ENCODE assay signal across 7 cellular contexts in the genomic region with DNA sequence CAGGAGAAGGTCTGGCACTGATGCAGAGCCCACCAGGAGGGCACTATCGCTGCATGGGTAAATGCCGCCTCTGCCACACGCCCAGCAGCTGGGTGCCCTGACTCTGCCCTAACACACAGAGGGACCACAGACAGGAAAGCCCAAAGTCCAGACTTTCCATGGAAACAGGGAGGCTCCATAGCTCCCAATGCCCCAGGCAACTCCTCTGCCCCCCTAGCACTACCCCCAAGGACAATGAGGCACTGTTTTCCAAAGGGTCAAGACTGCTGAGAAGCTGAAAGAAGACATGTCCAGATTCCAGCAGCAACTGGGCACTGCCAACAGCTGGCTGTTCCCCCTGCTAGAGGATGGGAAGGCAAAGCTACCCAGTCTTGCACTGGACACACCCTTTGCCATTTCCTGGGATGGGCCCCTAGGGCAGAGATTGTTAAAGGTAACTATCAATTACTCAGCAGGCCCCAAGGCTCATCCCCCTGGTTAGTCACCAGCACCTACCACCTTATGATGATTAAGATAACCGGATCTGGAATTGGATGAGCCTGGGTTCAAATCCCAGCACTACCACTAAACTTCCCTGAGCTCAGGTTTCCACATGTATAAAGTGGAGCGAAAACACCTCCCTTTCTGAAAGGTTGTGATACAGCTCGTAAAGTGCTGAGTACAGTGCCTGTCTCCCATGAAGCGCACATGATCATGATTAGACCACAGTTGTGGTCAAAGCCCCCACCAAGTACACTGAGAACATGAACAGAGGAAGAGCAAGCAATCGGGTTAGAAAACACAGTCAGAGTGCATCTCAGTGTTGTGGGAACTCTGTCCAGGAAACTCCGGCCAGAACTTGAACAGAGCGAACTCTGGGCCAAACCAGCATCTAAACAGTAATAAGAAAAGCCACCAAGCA. TPM values are rescaled to one million over a fixed set of nuclear protein-coding genes. Genes with fewer than 3 reads are reported as not detected.
DNase-seq lines count a peak whose midpoint lies in the region; ATAC-seq, FAIRE-seq and TF ChIP-seq lines count a peak whose summit lies in the region.
"Had no signal": no experiment of that assay in that cellular context is flagged by ENCODE, and none has a peak within 500 bp of the region (broad histone marks: within the 10 kb centered on the region; RNA-seq: fewer than 3 reads in every experiment).

No MANE protein-coding gene starts in this region.

- H3K9me3 ChIP-seq in keratinocyte (ENCODE audit: control insufficient read depth, low read depth, low read length) = no peaks in the 10 kb centered on the region

- dilution Hi-C loops in keratinocyte (cut with MboI; ENCODE audit: extremely low pct_ligation_motif_present, low sequenced_read_pairs) = no loop called here

- TF ChIP-seq CTCF in AG04449 (IDR thresholded peaks at IDR 0.05; ENCODE audit: insufficient read depth, low read length, missing control alignments) (no peak), keratinocyte (optimal IDR thresholded peaks at IDR 0.05 in 1 of 3, IDR thresholded peaks at IDR 0.05 in 1 of 3, conservative IDR thresholded peaks at IDR 0.05 in 1 of 3; ENCODE audit: extremely low read depth in 1 of 3, insufficient read depth in 2 of 3, low read length in 3 of 3) (no peak), GM10248 (IDR thresholded peaks at IDR 0.05; ENCODE audit: control extremely low read depth, extremely low read depth, low read depth, missing control alignments) (no peak)

- peaks cover 80% of the 10 kb centered on the region for H3K79me2 ChIP-seq in keratinocyte (ENCODE audit: control insufficient read depth, insufficient read depth, low read length)

- peaks cover 8% of the 10 kb centered on the region for H4K20me1 ChIP-seq in keratinocyte (ENCODE audit: control insufficient read depth, extremely low read depth, insufficient read depth, low read length)

- no peak for ATAC-seq in GM18502 (IDR thresholded peaks at IDR 0.05; ENCODE audit: poor library complexity, unreplicated experiment)

- no peak overlapping the region for H2AFZ ChIP-seq in keratinocyte (ENCODE audit: control insufficient read depth, low read length)

- no peak for DNase-seq in AG04449 (ENCODE audit: low read depth, low spot score)
- peak; percentile 69 for DNase-seq in T1000 (lab: John Stamatoyannopoulos, UW)
- DNase-seq in keratinocyte (ENCODE audit: low read depth, low spot score) = peak; percentile 96
- no peak for DNase-seq in NCI-H1436 treated with DMSO at 0.1 percent for 48 hours (lab: John Stamatoyannopoulos, UW)
- DNase-seq in GM10248 (ENCODE audit: extremely low spot score) = no peak

- H3K4me3 ChIP-seq in AG04449 (ENCODE audit: low read depth, low read length) = peak overlapping the region; percentile 81
- H3K4me3 ChIP-seq in keratinocyte (ENCODE audit: control insufficient read depth in 2 of 3, extremely low read depth in 1 of 3, insufficient read depth in 2 of 3, low read depth in 1 of 3, low read length in 3 of 3) = peak overlapping the region; percentile 75 to 96 (median 94)
- H3K4me3 ChIP-seq: cardiac muscle cell had no signal

- POLR2A ChIA-PET in AG04449 (lab: Yijun Ruan, JAX) (interaction anchor here (0.6 to 8.1 kb wide), 9 partner anchors 15 to 64 kb away, joined by 3 to 134 read pairs (median 6); a partner anchor contains a TSS), GM10248 (lab: Yijun Ruan, JAX) (interaction anchor here (1.3 to 3.0 kb wide), 4 partner anchors 30 to 61 kb away, joined by 3 to 19 read pairs (median 6); a partner anchor contains a TSS)

- CTCF ChIA-PET in AG04449 (lab: Yijun Ruan, JAX) (interaction anchor here (0.7 to 26.2 kb wide), 5 partner anchors 10 to 63 kb away, joined by 3 to 1066 read pairs (median 125); a partner anchor contains a TSS), GM10248 (lab: Yijun Ruan, JAX) (interaction anchor here (0.6 to 13.4 kb wide), 6 partner anchors 11 to 40 kb away, joined by 3 to 375 read pairs (median 4); a partner anchor contains a TSS)

- peak overlapping the region; percentile 99 for H3K4me2 ChIP-seq in keratinocyte (ENCODE audit: control insufficient read depth, extremely low read depth, insufficient read depth, low read depth, low read length)

- H3K36me3 ChIP-seq in keratinocyte (ENCODE audit: control insufficient read depth in 2 of 2, extremely low read depth in 1 of 2, insufficient read depth in 2 of 2, low read length in 2 of 2) = peaks cover 16 to 47% of the 10 kb centered on the region in 2 experiments
- H3K36me3 ChIP-seq: cardiac muscle cell had no signal

- H3K9ac ChIP-seq in keratinocyte (ENCODE audit: control insufficient read depth, extremely low read depth, insufficient read depth, low read length) = peak overlapping the region; percentile 95

- peaks cover 62% of the 10 kb centered on the region for H3K4me1 ChIP-seq in keratinocyte (ENCODE audit: control insufficient read depth, extremely low read depth, insufficient read depth, low read length)

- no peaks in the 10 kb centered on the region for H3K27me3 ChIP-seq in keratinocyte (ENCODE audit: control insufficient read depth, extremely low read depth, insufficient read depth, low read length)
- H3K27me3 ChIP-seq: cardiac muscle cell had no signal

- H3K9me1 ChIP-seq in keratinocyte (ENCODE audit: control insufficient read depth, extremely low read depth, insufficient read depth, low read length) = peaks cover 12% of the 10 kb centered on the region

- FAIRE-seq in keratinocyte (lab: Jason Lieb, UNC) = peak; percentile 99

- H3K27ac ChIP-seq in keratinocyte (ENCODE audit: control insufficient read depth, insufficient read depth, low read length) = peak overlapping the region; percentile 92
- H3K27ac ChIP-seq: cardiac muscle cell had no signal

RNA-seq across cellular contexts. Expression of a gene that starts 3.3 kb away (rescaled TPM):
- polyA plus RNA-seq in keratinocyte = 98.7 to 224 TPM (median 114 TPM) in 3 replicates
- polyA plus RNA-seq in keratinocyte (2011; ENCODE audit: low read depth) = 68.4 TPM
- polyA plus RNA-seq in keratinocyte (2011; cell fraction: cytosol; rRNA removed) = 160 and 207 TPM in 2 replicates
- 382 and 553 TPM in 2 replicates for polyA plus RNA-seq in keratinocyte (2011; cell fraction: nucleus; rRNA removed)
- 102 and 393 TPM in 2 replicates for polyA plus RNA-seq in keratinocyte (2012; ENCODE audit: low replicate concordance)
- polyA minus RNA-seq in keratinocyte = 166 to 1,266 TPM (median 204 TPM) in 3 replicates
- polyA minus RNA-seq in keratinocyte (2011; cell fraction: cytosol; rRNA and poly(A)+ RNA removed) = 149 TPM
- 171 and 252 TPM in 2 replicates for polyA minus RNA-seq in keratinocyte (2011; cell fraction: nucleus; rRNA and poly(A)+ RNA removed)

RNA-seq across cellular contexts. Expression of a gene that starts 29.5 kb away (rescaled TPM):
- polyA plus RNA-seq in keratinocyte = under 0.01 TPM in 2 of 3 replicates, not detected in the other
- not detected for polyA plus RNA-seq in keratinocyte (2011; ENCODE audit: low read depth)
- not detected in 2 replicates for polyA plus RNA-seq in keratinocyte (2011; cell fraction: cytosol; rRNA removed)
- under 0.01 TPM in 2 replicates for polyA plus RNA-seq in keratinocyte (2011; cell fraction: nucleus; rRNA removed)
- polyA plus RNA-seq in keratinocyte (2012; ENCODE audit: low replicate concordance) = 71.2 TPM in 1 of 2 replicates, not detected in the other
- polyA minus RNA-seq in keratinocyte = under 0.01 to 17,208 TPM (median under 0.01 TPM) in 3 replicates
- polyA minus RNA-seq in keratinocyte (2011; cell fraction: cytosol; rRNA and poly(A)+ RNA removed) = 6,294 TPM
- polyA minus RNA-seq in keratinocyte (2011; cell fraction: nucleus; rRNA and poly(A)+ RNA removed) = under 0.01 TPM in 2 replicates
- polyA plus RNA-seq: cardiac muscle cell had no signal

RNA-seq across cellular contexts. Expression of a gene that starts 30.8 kb away (rescaled TPM):
- polyA plus RNA-seq in keratinocyte = under 0.01 TPM in 2 of 3 replicates, not detected in the other
- polyA plus RNA-seq in keratinocyte (2011; ENCODE audit: low read depth) = not detected
- not detected in 2 replicates for polyA plus RNA-seq in keratinocyte (2011; cell fraction: cytosol; rRNA removed)
- under 0.01 TPM in 1 of 2 replicates, not detected in the other for polyA plus RNA-seq in keratinocyte (2011; cell fraction: nucleus; rRNA removed)
- polyA plus RNA-seq in keratinocyte (2012; ENCODE audit: low replicate concordance) = 71.2 TPM in 1 of 2 replicates, not detected in the other
- polyA minus RNA-seq in keratinocyte = under 0.01 to 17,791 TPM (median under 0.01 TPM) in 3 replicates
- 7,616 TPM for polyA minus RNA-seq in keratinocyte (2011; cell fraction: cytosol; rRNA and poly(A)+ RNA removed)
- under 0.01 TPM in 2 replicates for polyA minus RNA-seq in keratinocyte (2011; cell fraction: nucleus; rRNA and poly(A)+ RNA removed)
- polyA plus RNA-seq: cardiac muscle cell had no signal

RNA-seq across cellular contexts. Expression of a gene that starts 39.9 kb away (rescaled TPM):
- polyA plus RNA-seq in keratinocyte = 0.75 to 1.7 TPM (median 0.98 TPM) in 3 replicates
- 0.39 TPM for polyA plus RNA-seq in keratinocyte (2011; ENCODE audit: low read depth)
- polyA plus RNA-seq in keratinocyte (2011; cell fraction: cytosol; rRNA removed) = 0.75 and 1.1 TPM in 2 replicates
- polyA plus RNA-seq in keratinocyte (2011; cell fraction: nucleus; rRNA removed) = 1.2 and 1.5 TPM in 2 replicates
- 0.63 and 1.3 TPM in 2 replicates for polyA plus RNA-seq in keratinocyte (2012; ENCODE audit: low replicate concordance)
- polyA minus RNA-seq in keratinocyte = 0.45 to 2.9 TPM (median 0.79 TPM) in 3 replicates
- not detected for polyA minus RNA-seq in keratinocyte (2011; cell fraction: cytosol; rRNA and poly(A)+ RNA removed)
- 0.32 and 0.47 TPM in 2 replicates for polyA minus RNA-seq in keratinocyte (2011; cell fraction: nucleus; rRNA and poly(A)+ RNA removed)

Comparison
In these comparisons a context has a peak if more than half of its experiments do, and no peak if none do; other contexts are left out.
1. DNase-seq: peak in T1000 (single experiment) and keratinocyte (single experiment); none in AG04449 (single experiment), NCI-H1436 treated with DMSO at 0.1 percent for 48 hours (single experiment) and GM10248 (single experiment).